11 cellular contexts compared by ENCODE assay signal in the genomic region with DNA sequence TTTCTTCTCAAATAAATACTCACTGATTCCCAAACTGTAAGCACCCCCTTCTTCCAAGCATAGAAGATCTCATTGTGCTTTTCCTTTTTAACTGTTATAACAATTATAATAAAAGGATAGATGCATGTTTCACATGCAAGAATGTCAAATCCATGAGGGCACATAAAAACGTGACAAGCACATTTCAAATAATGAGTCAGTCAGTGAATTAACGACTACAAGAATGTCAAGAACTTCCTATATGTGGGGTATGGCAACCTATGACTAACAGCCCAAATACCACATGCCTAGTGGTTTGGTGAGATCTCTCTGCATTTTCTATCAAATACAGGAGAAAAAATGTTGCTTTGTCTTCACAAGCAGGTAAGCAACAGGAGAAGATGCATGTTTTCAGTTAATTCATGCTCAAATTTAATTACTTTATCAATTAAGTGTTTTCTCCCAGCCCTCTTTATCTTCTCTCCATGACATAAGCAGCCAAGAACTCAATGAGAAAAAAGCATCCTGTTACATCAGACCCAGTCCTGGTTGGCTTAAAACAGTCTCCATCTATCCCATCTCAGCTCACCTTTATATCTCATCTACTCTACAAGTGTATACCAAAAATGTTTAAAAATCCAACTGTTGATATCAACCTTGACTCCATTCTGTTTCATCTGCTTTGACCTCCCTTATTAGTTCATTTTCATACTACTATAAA.
DNase-seq lines count a peak whose midpoint lies in the region; ATAC-seq and TF ChIP-seq lines count a peak whose summit lies in the region.
"Had no signal": no experiment of that assay in that cellular context is flagged by ENCODE, and none has a peak within 500 bp of the region (broad histone marks: within the 10 kb centered on the region; RNA-seq: fewer than 3 reads in every experiment).

No MANE protein-coding gene starts in this region.

- no peak for TF ChIP-seq CTCF in fibroblast of the aortic adventitia (IDR thresholded peaks at IDR 0.05; ENCODE audit: insufficient read depth, low read length)

- no peaks in the 10 kb centered on the region for H3K4me1 Mint-ChIP-seq in activated CD8-positive, alpha-beta memory T cell treated with anti-CD3 and anti-CD28 coated beads, Interleukin-2, amount 10 ng/mL, durations not matched to agents 7 days and 5 days
- H3K4me1 Mint-ChIP-seq in stimulated activated effector memory CD8-positive, alpha-beta T cell treated with anti-CD3 and anti-CD28 coated beads, Interleukin-12 subunit alpha, Interleukin-12 subunit beta, amount 100 ng/mL, for 72 hours = peaks cover 5% of the 10 kb centered on the region
- H3K4me1 Mint-ChIP-seq: activated CD4-positive, alpha-beta memory T cell treated with anti-CD3 and anti-CD28 coated beads, Interleukin-2, amount 10 ng/mL, durations not matched to agents 7 days and 5 days; stimulated activated naive B cell treated with anti-CD40 and anti-IgM and Interleukin-4, amounts not matched to agents 10 μg/mL and 1 μg/mL and 100 μg/mL, for 72 hours had no signal

- peaks cover 44% of the 10 kb centered on the region for H3K4me1 ChIP-seq in SJCRH30
- H3K4me1 ChIP-seq: BLaER1 had no signal

- peaks cover 3% of the 10 kb centered on the region for H3K27me3 Mint-ChIP-seq in activated CD8-positive, alpha-beta memory T cell treated with anti-CD3 and anti-CD28 coated beads, Interleukin-2, amount 10 ng/mL, durations not matched to agents 7 days and 5 days
- H3K27me3 Mint-ChIP-seq: stimulated activated naive B cell treated with anti-CD40 and anti-IgM and Interleukin-4, amounts not matched to agents 10 μg/mL and 1 μg/mL and 100 μg/mL, for 72 hours had no signal

- no peaks in the 10 kb centered on the region for H3K9me3 ChIP-seq in SJCRH30 (replicated peaks)

- H3K27me3 ChIP-seq in SJCRH30 = no peaks in the 10 kb centered on the region
- H3K27me3 ChIP-seq: BLaER1 had no signal

- H3K27ac Mint-ChIP-seq in activated CD8-positive, alpha-beta memory T cell treated with anti-CD3 and anti-CD28 coated beads, Interleukin-2, amount 10 ng/mL, durations not matched to agents 7 days and 5 days = no peak overlapping the region
- no peak overlapping the region for H3K27ac Mint-ChIP-seq in stimulated activated effector memory CD8-positive, alpha-beta T cell treated with anti-CD3 and anti-CD28 coated beads, Interleukin-12 subunit alpha, Interleukin-12 subunit beta, amount 100 ng/mL, for 72 hours
- H3K27ac Mint-ChIP-seq: activated CD4-positive, alpha-beta memory T cell treated with anti-CD3 and anti-CD28 coated beads, Interleukin-2, amount 10 ng/mL, durations not matched to agents 7 days and 5 days; stimulated activated naive B cell treated with anti-CD40 and anti-IgM and Interleukin-4, amounts not matched to agents 10 μg/mL and 1 μg/mL and 100 μg/mL, for 72 hours had no signal

- no peaks in the 10 kb centered on the region for H3K36me3 ChIP-seq in SJCRH30
- H3K36me3 ChIP-seq: BLaER1 had no signal

- H3K4me3 Mint-ChIP-seq in activated CD8-positive, alpha-beta memory T cell treated with anti-CD3 and anti-CD28 coated beads, Interleukin-2, amount 10 ng/mL, durations not matched to agents 7 days and 5 days = no peak overlapping the region
- H3K4me3 Mint-ChIP-seq in stimulated activated effector memory CD8-positive, alpha-beta T cell treated with anti-CD3 and anti-CD28 coated beads, Interleukin-12 subunit alpha, Interleukin-12 subunit beta, amount 100 ng/mL, for 72 hours = no peak overlapping the region
- H3K4me3 Mint-ChIP-seq: activated CD4-positive, alpha-beta memory T cell treated with anti-CD3 and anti-CD28 coated beads, Interleukin-2, amount 10 ng/mL, durations not matched to agents 7 days and 5 days; stimulated activated naive B cell treated with anti-CD40 and anti-IgM and Interleukin-4, amounts not matched to agents 10 μg/mL and 1 μg/mL and 100 μg/mL, for 72 hours had no signal

- ATAC-seq in activated CD8-positive, alpha-beta memory T cell treated with anti-CD3 and anti-CD28 coated beads, Interleukin-2, amount 10 ng/mL, durations not matched to agents 7 days and 5 days = peak; percentile 53
- ATAC-seq in stimulated activated effector memory CD8-positive, alpha-beta T cell treated with anti-CD3 and anti-CD28 coated beads, Interleukin-12 subunit alpha, Interleukin-12 subunit beta, amount 100 ng/mL, for 72 hours = peak; percentile 91

- H3K9me3 Mint-ChIP-seq in activated CD8-positive, alpha-beta memory T cell treated with anti-CD3 and anti-CD28 coated beads, Interleukin-2, amount 10 ng/mL, durations not matched to agents 7 days and 5 days (ENCODE audit: low read depth) = no peaks in the 10 kb centered on the region
- no peaks in the 10 kb centered on the region for H3K9me3 Mint-ChIP-seq in stimulated activated effector memory CD8-positive, alpha-beta T cell treated with anti-CD3 and anti-CD28 coated beads, Interleukin-12 subunit alpha, Interleukin-12 subunit beta, amount 100 ng/mL, for 72 hours
- H3K9me3 Mint-ChIP-seq: activated CD4-positive, alpha-beta memory T cell treated with anti-CD3 and anti-CD28 coated beads, Interleukin-2, amount 10 ng/mL, durations not matched to agents 7 days and 5 days; stimulated activated naive B cell treated with anti-CD40 and anti-IgM and Interleukin-4, amounts not matched to agents 10 μg/mL and 1 μg/mL and 100 μg/mL, for 72 hours had no signal

- CTCF ChIA-PET in activated CD8-positive, alpha-beta memory T cell treated with anti-CD3 and anti-CD28 coated beads, Interleukin-2, amount 10 ng/mL, durations not matched to agents 7 days and 5 days (lab: Charles Lee) = no interaction called here

- H3K4me3 ChIP-seq in SJCRH30 = no peak overlapping the region
- no peak overlapping the region for H3K4me3 ChIP-seq in fibroblast of the aortic adventitia (ENCODE audit: low read depth, low read length)
- H3K4me3 ChIP-seq: BLaER1 had no signal

- no peak for DNase-seq in activated CD8-positive, alpha-beta memory T cell treated with anti-CD3 and anti-CD28 coated beads, Interleukin-2, amount 10 ng/mL, durations not matched to agents 7 days and 5 days
- no peak for DNase-seq in activated CD8-positive, alpha-beta memory T cell treated with anti-CD3 and anti-CD28 coated beads, Interleukin-2, amount 50 U/mL, for 48 hours
- DNase-seq in SJCRH30 = no peak
- peak; percentile 26 for DNase-seq in fibroblast of the aortic adventitia (ENCODE audit: low read depth)
- no peak for DNase-seq in stimulated activated effector memory CD8-positive, alpha-beta T cell treated with anti-CD3 and anti-CD28 coated beads, Interleukin-12 subunit alpha, Interleukin-12 subunit beta, amount 100 ng/mL, for 72 hours (ENCODE audit: low spot score in 2 of 2)
- DNase-seq in HuH-7 (ENCODE audit: low spot score) = no peak
- no peak for DNase-seq in SHP77 treated with DMSO at 0.1 percent for 48 hours (lab: John Stamatoyannopoulos, UW)
- DNase-seq in KBM-7 = no peak
- DNase-seq: activated CD4-positive, alpha-beta memory T cell treated with anti-CD3 and anti-CD28 coated beads, Interleukin-2, amount 10 ng/mL, durations not matched to agents 7 days and 5 days; stimulated activated naive B cell treated with anti-CD40 and anti-IgM and Interleukin-4, amounts not matched to agents 10 μg/mL and 1 μg/mL and 100 μg/mL, for 72 hours had no signal

- H3K36me3 Mint-ChIP-seq in activated CD8-positive, alpha-beta memory T cell treated with anti-CD3 and anti-CD28 coated beads, Interleukin-2, amount 10 ng/mL, durations not matched to agents 7 days and 5 days = no peaks in the 10 kb centered on the region
- H3K36me3 Mint-ChIP-seq in stimulated activated effector memory CD8-positive, alpha-beta T cell treated with anti-CD3 and anti-CD28 coated beads, Interleukin-12 subunit alpha, Interleukin-12 subunit beta, amount 100 ng/mL, for 72 hours = no peaks in the 10 kb centered on the region
- H3K36me3 Mint-ChIP-seq: stimulated activated naive B cell treated with anti-CD40 and anti-IgM and Interleukin-4, amounts not matched to agents 10 μg/mL and 1 μg/mL and 100 μg/mL, for 72 hours had no signal

- in situ Hi-C loops in KBM-7 (cut with MboI; ENCODE audit: low pct_unique_long_range_greater_than_20kb, low sequenced_read_pairs) = no loop called here

- peak overlapping the region; percentile 17 for H3K27ac ChIP-seq in SJCRH30
- H3K27ac ChIP-seq: BLaER1 had no signal
